Comparison of ENCODE assay signal across 12 cellular contexts in the genomic region with DNA sequence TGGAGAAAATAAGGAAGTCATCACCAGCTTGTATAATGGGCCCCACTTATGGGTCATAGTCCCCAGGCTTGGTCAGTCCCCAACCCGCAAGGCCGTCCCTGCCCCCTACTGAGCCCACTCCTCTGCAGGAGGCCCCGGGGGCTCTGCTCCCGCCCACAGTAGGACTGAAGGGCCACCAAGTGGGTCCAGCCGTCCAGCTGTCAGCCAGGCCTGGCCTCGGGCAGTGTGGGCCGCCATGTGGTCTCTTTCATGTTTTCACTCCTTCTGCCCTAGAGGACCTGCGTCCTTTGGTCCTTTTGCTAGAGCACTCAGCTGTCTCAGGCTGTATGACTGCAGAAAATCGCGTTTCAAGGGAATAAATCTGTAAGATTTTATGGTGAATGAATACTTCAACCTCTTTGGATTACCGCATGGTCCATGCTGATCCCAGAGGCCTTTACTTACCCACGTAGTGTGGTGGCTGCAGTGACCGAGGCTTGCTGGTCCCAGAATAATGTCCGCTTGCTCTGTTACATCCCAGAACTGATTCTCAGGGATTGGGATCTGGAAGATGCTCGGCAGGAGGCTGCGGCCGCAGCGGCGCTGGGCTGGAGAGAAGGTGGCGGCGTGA.
DNase-seq lines count a peak whose midpoint lies in the region; ATAC-seq and TF ChIP-seq lines count a peak whose summit lies in the region.
"Had no signal": no experiment of that assay in that cellular context is flagged by ENCODE, and none has a peak within 500 bp of the region (broad histone marks: within the 10 kb centered on the region; RNA-seq: fewer than 3 reads in every experiment).

No MANE protein-coding gene starts in this region.

- H3F3A ChIP-seq in neural progenitor cell (ENCODE audit: low read depth) = peaks cover 6% of the 10 kb centered on the region

- H3K27ac ChIP-seq in right atrium auricular region (no peak overlapping the region), neural progenitor cell (no peak overlapping the region), upper lobe of right lung (no peak overlapping the region)
- H3K27ac ChIP-seq: A549, RWPE1 had no signal

- H2AFZ ChIP-seq in neural progenitor cell (replicated peaks) = peak overlapping the region; percentile 99

- H3K27ac Mint-ChIP-seq in activated T-cell treated with anti-CD3 and anti-CD28 coated beads, Interleukin-2, amount 50 U/mL, for 72 hours = no peak overlapping the region
- H3K27ac Mint-ChIP-seq in neural progenitor cell = no peak overlapping the region
- H3K27ac Mint-ChIP-seq: natural killer cell had no signal

- H3K9me3 ChIP-seq in right atrium auricular region (no peaks in the 10 kb centered on the region), neural progenitor cell (ENCODE audit: low read depth) (no peaks in the 10 kb centered on the region), upper lobe of right lung (no peaks in the 10 kb centered on the region)
- H3K9me3 ChIP-seq: A549 had no signal

- H3K36me3 Mint-ChIP-seq in activated T-cell treated with anti-CD3 and anti-CD28 coated beads, Interleukin-2, amount 50 U/mL, for 72 hours (ENCODE audit: insufficient read depth in 2 of 2) = peaks cover 0 to 3% of the 10 kb centered on the region in 2 donors
- H3K36me3 Mint-ChIP-seq in neural progenitor cell = no peaks in the 10 kb centered on the region
- H3K36me3 Mint-ChIP-seq: natural killer cell had no signal

- peaks cover 0 to 11% of the 10 kb centered on the region in 2 donors for H3K4me1 ChIP-seq in right atrium auricular region
- peaks cover 9% of the 10 kb centered on the region for H3K4me1 ChIP-seq in neural progenitor cell
- H3K4me1 ChIP-seq in upper lobe of right lung = no peaks in the 10 kb centered on the region
- H3K4me1 ChIP-seq: A549 had no signal

- TF ChIP-seq CTCF in right atrium auricular region (IDR thresholded peaks at IDR 0.05) (no peak), neural progenitor cell (IDR thresholded peaks at IDR 0.05) (peak; percentile 12), upper lobe of right lung (IDR thresholded peaks at IDR 0.05) (no peak)

- peaks cover 51% of the 10 kb centered on the region for H3K27me3 Mint-ChIP-seq in activated T-cell treated with anti-CD3 and anti-CD28 coated beads, Interleukin-2, amount 50 U/mL, for 72 hours (ENCODE audit: low read depth)
- H3K27me3 Mint-ChIP-seq in neural progenitor cell (ENCODE audit: insufficient read depth, low read depth) = peaks cover 10% of the 10 kb centered on the region

- H3K36me3 ChIP-seq in right atrium auricular region (no peaks in the 10 kb centered on the region), neural progenitor cell (no peaks in the 10 kb centered on the region), upper lobe of right lung (no peaks in the 10 kb centered on the region)

- H3K27me3 ChIP-seq in right atrium auricular region = no peaks in the 10 kb centered on the region
- peaks cover 53% of the 10 kb centered on the region for H3K27me3 ChIP-seq in neural progenitor cell
- H3K27me3 ChIP-seq in upper lobe of right lung = peaks cover 11% of the 10 kb centered on the region

- no peak for DNase-seq in activated T-cell treated with anti-CD3 and anti-CD28 coated beads, Interleukin-2, amount 50 U/mL, for 72 hours
- no peak for DNase-seq in activated T-cell treated with anti-CD3 and anti-CD28 coated beads, Interleukin-2, amount 50 U/mL, for 1 hour
- no peak for DNase-seq in right atrium auricular region (ENCODE audit: low spot score)
- DNase-seq in neural progenitor cell (ENCODE audit: low spot score) = peak; percentile 27
- DNase-seq in upper lobe of right lung = no peak
- no peak for DNase-seq in kidney glomerular epithelial cell (lab: John Stamatoyannopoulos, UW)
- DNase-seq: natural killer cell, NCI-H1930 had no signal

- H3K4me1 Mint-ChIP-seq in activated T-cell treated with anti-CD3 and anti-CD28 coated beads, Interleukin-2, amount 50 U/mL, for 72 hours (ENCODE audit: low read depth) = peaks cover 6% of the 10 kb centered on the region
- H3K4me1 Mint-ChIP-seq in neural progenitor cell = peaks cover 19% of the 10 kb centered on the region

- no peaks in the 10 kb centered on the region for H3K79me2 ChIP-seq in neural progenitor cell (ENCODE audit: low read depth)

- H3K4me3 ChIP-seq in right atrium auricular region = peak overlapping the region; percentile 34 to 48
- peak overlapping the region; percentile 50 for H3K4me3 ChIP-seq in neural progenitor cell
- peak overlapping the region; percentile 36 for H3K4me3 ChIP-seq in upper lobe of right lung
- H3K4me3 ChIP-seq: A549 had no signal

- H3K9me3 Mint-ChIP-seq in activated T-cell treated with anti-CD3 and anti-CD28 coated beads, Interleukin-2, amount 50 U/mL, for 72 hours = no peaks in the 10 kb centered on the region
- H3K9me3 Mint-ChIP-seq in neural progenitor cell = peaks cover 4% of the 10 kb centered on the region
- H3K9me3 Mint-ChIP-seq: natural killer cell had no signal

- peak overlapping the region; percentile 86 for H3K4me2 ChIP-seq in neural progenitor cell
- H3K4me2 ChIP-seq: A549 had no signal

- no peaks in the 10 kb centered on the region for H4K20me1 ChIP-seq in neural progenitor cell (ENCODE audit: low read depth)

- no peak for ATAC-seq in activated T-cell treated with anti-CD3 and anti-CD28 coated beads, Interleukin-2, amount 50 U/mL, for 72 hours (replicated peaks in 1 of 2)
- ATAC-seq in upper lobe of right lung (peak; percentile 45), HG02970 (IDR thresholded peaks at IDR 0.05; ENCODE audit: low FRiP score, unreplicated experiment) (no peak), HG03045 (IDR thresholded peaks at IDR 0.05; ENCODE audit: unreplicated experiment) (no peak)
- ATAC-seq: A549 had no signal

- intact Hi-C loops in upper lobe of right lung (cut with DNase I) = no loop called here

- H3K9ac ChIP-seq in neural progenitor cell = no peak overlapping the region

- H3K4me3 Mint-ChIP-seq in activated T-cell treated with anti-CD3 and anti-CD28 coated beads, Interleukin-2, amount 50 U/mL, for 72 hours = peak overlapping the region; percentile 29 to 84
- peak overlapping the region; percentile 76 for H3K4me3 Mint-ChIP-seq in neural progenitor cell
